In genomic region chr13:63092461-63092860, GRCh38 we compare ENCODE assay signal across 23 cellular contexts.
DNase-seq lines count a peak whose midpoint lies in the region; ATAC-seq, FAIRE-seq and TF ChIP-seq lines count a peak whose summit lies in the region.
"Had no signal": no experiment of that assay in that cellular context is flagged by ENCODE, and none has a peak within 500 bp of the region (broad histone marks: within the 10 kb centered on the region; RNA-seq: fewer than 3 reads in every experiment).

No MANE protein-coding gene starts in this region.

- no peak for ATAC-seq in GM21717 (IDR thresholded peaks at IDR 0.05; ENCODE audit: unreplicated experiment)

- H3K36me3 ChIP-seq in astrocyte (ENCODE audit: insufficient read depth, low read length), result no peaks in the 10 kb centered on the region
- H3K36me3 ChIP-seq in hepatocyte (replicated peaks; ENCODE audit: insufficient read depth, low read depth), result no peaks in the 10 kb centered on the region
- H3K36me3 ChIP-seq: BE2C, HAP-1 had no signal

- peak; percentile 7 for DNase-seq in NCI-H226
- DNase-seq in astrocyte (ENCODE audit: low read depth), result peak; percentile 31
- DNase-seq in choroid plexus epithelial cell (ENCODE audit: low read depth), result peak; percentile 56
- DNase-seq in non-pigmented ciliary epithelial cell (ENCODE audit: low read depth), result peak; percentile 2
- no peak for DNase-seq in chondrocyte (ENCODE audit: low spot score)
- no peak for DNase-seq in hepatocyte (ENCODE audit: low spot score)
- no peak for DNase-seq in activated CD4-positive, CD25-positive, alpha-beta regulatory T cell treated with anti-CD3 and anti-CD28 coated beads, Interleukin-2, amount 50 U/mL, for 72 hours
- DNase-seq: ACHN; BE2C; C1 segment of cervical spinal cord; CD4-positive, CD25-positive, alpha-beta regulatory T cell; CD8-positive, alpha-beta memory T cell; COR-L47; DMS 273 treated with DMSO at 0.1 percent for 48 hours; DMS53; DND-41; EL; GM23248 had no signal

- no peaks in the 10 kb centered on the region for H3K9me2 ChIP-seq in hepatocyte (replicated peaks; ENCODE audit: insufficient read depth)

- no peaks in the 10 kb centered on the region for H3K9me3 Mint-ChIP-seq in astrocyte (ENCODE audit: unreplicated experiment)
- peaks cover 5% of the 10 kb centered on the region for H3K9me3 Mint-ChIP-seq in chondrocyte (ENCODE audit: low read depth)

- H3K4me3 Mint-ChIP-seq in astrocyte (ENCODE audit: unreplicated experiment) (no peak overlapping the region), chondrocyte (ENCODE audit: unreplicated experiment) (no peak overlapping the region)
- H3K4me3 Mint-ChIP-seq: CD4-positive, CD25-positive, alpha-beta regulatory T cell; CD8-positive, alpha-beta memory T cell had no signal

- H3K79me2 ChIP-seq in astrocyte (ENCODE audit: insufficient read depth, low read length) (no peaks in the 10 kb centered on the region), hepatocyte (no peaks in the 10 kb centered on the region)

- H3K4me1 ChIP-seq in astrocyte (ENCODE audit: insufficient read depth, low read length) (peaks cover 3% of the 10 kb centered on the region), hepatocyte (ENCODE audit: insufficient read depth) (no peaks in the 10 kb centered on the region)
- H3K4me1 ChIP-seq: HAP-1 had no signal

- H3K36me3 Mint-ChIP-seq in astrocyte (ENCODE audit: low read depth, unreplicated experiment), result no peaks in the 10 kb centered on the region
- H3K36me3 Mint-ChIP-seq in chondrocyte (ENCODE audit: low read depth), result no peaks in the 10 kb centered on the region
- H3K36me3 Mint-ChIP-seq: CD4-positive, CD25-positive, alpha-beta regulatory T cell had no signal

- FAIRE-seq in astrocyte (lab: Jason Lieb, UNC), result no peak
- FAIRE-seq: GM12891, GM19239 had no signal

- H3K4me1 Mint-ChIP-seq in astrocyte (ENCODE audit: low read depth, unreplicated experiment) (peaks cover 2% of the 10 kb centered on the region), chondrocyte (ENCODE audit: low read depth) (peaks cover 4% of the 10 kb centered on the region)
- H3K4me1 Mint-ChIP-seq: CD4-positive, CD25-positive, alpha-beta regulatory T cell; CD8-positive, alpha-beta memory T cell had no signal

- H3K27ac ChIP-seq in astrocyte (ENCODE audit: low read depth, low read length), result no peak overlapping the region
- H3K27ac ChIP-seq in hepatocyte, result no peak overlapping the region
- H3K27ac ChIP-seq: GM23248, HL-60 had no signal

- 95% methylated on average over 1 of the region's 1 CpG for WGBS in hepatocyte (ENCODE audit: low lambda C conversion rate, missing lambda C conversion rate)

- no peak overlapping the region for H3K4me2 ChIP-seq in astrocyte (ENCODE audit: low read length)
- no peak overlapping the region for H3K4me2 ChIP-seq in hepatocyte

- no peak overlapping the region for H3K4me3 ChIP-seq in astrocyte (ENCODE audit: insufficient read depth, low read depth, low read length)
- no peak overlapping the region for H3K4me3 ChIP-seq in choroid plexus epithelial cell (ENCODE audit: low read depth, low read length)
- no peak overlapping the region for H3K4me3 ChIP-seq in hepatocyte
- H3K4me3 ChIP-seq: GM23248, HAP-1 had no signal

- H3K9me3 ChIP-seq in astrocyte (ENCODE audit: insufficient read depth, low read depth, low read length) (no peaks in the 10 kb centered on the region), hepatocyte (ENCODE audit: low read depth) (no peaks in the 10 kb centered on the region)
- H3K9me3 ChIP-seq: BE2C, HAP-1 had no signal

- H2AFZ ChIP-seq in astrocyte (ENCODE audit: low read depth, low read length), result no peak overlapping the region
- no peak overlapping the region for H2AFZ ChIP-seq in hepatocyte
- H2AFZ ChIP-seq: GM23248 had no signal

- no peaks in the 10 kb centered on the region for H3K27me3 Mint-ChIP-seq in astrocyte (ENCODE audit: low read depth, unreplicated experiment)
- H3K27me3 Mint-ChIP-seq in chondrocyte (ENCODE audit: low read depth), result no peaks in the 10 kb centered on the region
- H3K27me3 Mint-ChIP-seq: CD4-positive, CD25-positive, alpha-beta regulatory T cell; CD8-positive, alpha-beta memory T cell had no signal

- H3K27ac Mint-ChIP-seq in astrocyte (ENCODE audit: unreplicated experiment), result peak overlapping the region; percentile 12
- H3K27ac Mint-ChIP-seq in chondrocyte (ENCODE audit: unreplicated experiment), result no peak overlapping the region
- H3K27ac Mint-ChIP-seq: CD4-positive, CD25-positive, alpha-beta regulatory T cell; CD8-positive, alpha-beta memory T cell had no signal

- no peak for TF ChIP-seq CTCF in astrocyte (IDR thresholded peaks at IDR 0.05; ENCODE audit: insufficient read depth, low read depth, low read length)
- TF ChIP-seq CTCF in choroid plexus epithelial cell (conservative IDR thresholded peaks at IDR 0.05; ENCODE audit: low read depth, low read length), result no peak
- no peak for TF ChIP-seq CTCF in chondrocyte (IDR thresholded peaks at IDR 0.05)
- TF ChIP-seq CTCF in hepatocyte (IDR thresholded peaks at IDR 0.05; ENCODE audit: poor library complexity), result no peak

- H3K27me3 ChIP-seq in astrocyte (ENCODE audit: insufficient read depth, low read length), result no peaks in the 10 kb centered on the region
- no peaks in the 10 kb centered on the region for H3K27me3 ChIP-seq in hepatocyte
- H3K27me3 ChIP-seq: BE2C had no signal

- H3K9ac ChIP-seq in astrocyte (ENCODE audit: low read length), result no peak overlapping the region
- H3K9ac ChIP-seq: GM23248 had no signal

- H4K20me1 ChIP-seq in astrocyte (ENCODE audit: insufficient read depth, low read length) (no peaks in the 10 kb centered on the region), hepatocyte (ENCODE audit: insufficient read depth, poor library complexity, severe bottlenecking) (no peaks in the 10 kb centered on the region)

Comparison
In these comparisons a context has a peak if more than half of its experiments do, and no peak if none do; other contexts are left out.
1. DNase-seq: peak in NCI-H226 (single experiment), astrocyte (single experiment), choroid plexus epithelial cell (single experiment) and non-pigmented ciliary epithelial cell (single experiment); none in chondrocyte (single experiment), hepatocyte (single experiment) and activated CD4-positive, CD25-positive, alpha-beta regulatory T cell treated with anti-CD3 and anti-CD28 coated beads, Interleukin-2, amount 50 U/mL, for 72 hours (single experiment).